ENCODE assay signal across 1 cellular context in the genomic region with DNA sequence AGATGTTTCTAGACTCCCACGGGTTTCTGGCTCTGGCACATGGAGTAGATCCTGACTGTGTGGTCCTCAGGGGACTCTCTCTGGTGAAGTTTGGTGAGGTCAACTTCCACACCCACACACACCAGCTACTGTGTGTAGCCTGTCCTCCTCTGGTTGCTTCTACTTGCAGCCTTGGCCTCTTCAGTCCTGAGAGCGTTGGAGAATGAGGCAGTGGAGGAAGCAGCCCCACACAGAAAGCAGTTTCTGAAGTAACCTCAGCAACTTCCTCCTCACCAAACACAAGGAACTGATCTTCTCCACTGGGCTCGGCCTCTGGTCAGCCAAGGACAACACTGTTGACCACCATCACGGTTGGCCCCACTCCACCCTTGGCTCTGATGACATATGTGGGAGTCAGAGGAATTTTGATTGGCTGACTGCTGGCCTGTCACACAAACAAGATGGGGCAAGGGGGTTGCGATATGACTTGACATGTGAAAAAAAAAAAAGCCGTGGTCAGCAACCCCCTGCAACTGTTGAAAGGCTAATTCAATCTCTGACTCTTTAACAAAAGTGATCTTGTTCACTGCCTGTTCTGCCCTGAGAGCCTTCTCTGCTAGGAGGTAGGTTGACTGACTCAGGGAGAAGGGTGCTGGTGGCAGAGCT.
TF ChIP-seq lines count a peak whose summit lies in the region.

No MANE protein-coding gene starts in this region.

TF ChIP-seq in HepG2, 621 proteins besides CTCF, POLR2A, EP300 and RAD21:
- TF ChIP-seq SNRNP70 (IDR thresholded peaks at IDR 0.05; ENCODE audit: low read depth, low read length) (no peak), ZNF367 (CRISPR knock-in tag; IDR thresholded peaks at IDR 0.05; ENCODE audit: borderline replicate concordance) (no peak), YY1 (IDR thresholded peaks at IDR 0.05; ENCODE audit: insufficient read depth, insufficient replicate concordance, low read depth, low read length) (no peak), KAT8 (CRISPR knock-in tag; IDR thresholded peaks at IDR 0.05) (no peak), MAFK (conservative IDR thresholded peaks at IDR 0.05 in 1 of 2, IDR thresholded peaks at IDR 0.05 in 1 of 2; ENCODE audit: low read length in 2 of 2) (no peak), ZNF121 (CRISPR knock-in tag; IDR thresholded peaks at IDR 0.05) (no peak), ZMYM3 (CRISPR knock-in tag; IDR thresholded peaks at IDR 0.05) (no peak), ZNF337 (CRISPR knock-in tag; IDR thresholded peaks at IDR 0.05; ENCODE audit: borderline replicate concordance, low read depth) (no peak)
TF ChIP-seq in HepG2: peak in this region for 0.
